In genomic region chr3:14550181-14550580, GRCh38 we compare ENCODE assay signal across 17 cellular contexts. TPM values are rescaled to one million over a fixed set of nuclear protein-coding genes. Genes with fewer than 3 reads are reported as not detected.
DNase-seq lines count a peak whose midpoint lies in the region; ATAC-seq and TF ChIP-seq lines count a peak whose summit lies in the region.
"Had no signal": no experiment of that assay in that cellular context is flagged by ENCODE, and none has a peak within 500 bp of the region (broad histone marks: within the 10 kb centered on the region; RNA-seq: fewer than 3 reads in every experiment).

No MANE protein-coding gene starts in this region.

- H3K4me3 ChIP-seq in osteoblast (ENCODE audit: insufficient read depth, low read length): no peak overlapping the region
- H3K4me3 ChIP-seq: A549; BLaER1 treated with 17β-estradiol and CSF1 and Interleukin-3, amounts not matched to agents 10 nM and 100 nM; GM23338; HAP-1 had no signal

- no peak overlapping the region for H3K27ac Mint-ChIP-seq in chondrocyte (ENCODE audit: unreplicated experiment)
- peak overlapping the region in 1 of 10 donors; percentile 87 for H3K27ac Mint-ChIP-seq in naive thymus-derived CD8-positive, alpha-beta T cell
- H3K27ac Mint-ChIP-seq in activated CD4-positive, alpha-beta T cell treated with anti-CD3 and anti-CD28 coated beads for 36 hours: no peak overlapping the region
- H3K27ac Mint-ChIP-seq: CD4-positive, alpha-beta memory T cell; GM23338; HFFc6 had no signal

- no peaks in the 10 kb centered on the region for H3K36me3 ChIP-seq in osteoblast (ENCODE audit: insufficient read depth, low read length)
- H3K36me3 ChIP-seq: BE2C; BLaER1 treated with 17β-estradiol and CSF1 and Interleukin-3, amounts not matched to agents 10 nM and 100 nM; HAP-1 had no signal

- POLR2A ChIA-PET in naive thymus-derived CD8-positive, alpha-beta T cell (lab: Charles Lee): no interaction called here
- POLR2A ChIA-PET in activated CD4-positive, alpha-beta T cell treated with anti-CD3 and anti-CD28 coated beads for 36 hours (lab: Charles Lee): no interaction called here

- TF ChIP-seq CTCF in chondrocyte (IDR thresholded peaks at IDR 0.05) (no peak), osteoblast (IDR thresholded peaks at IDR 0.05; ENCODE audit: extremely low read depth, low read depth, low read length) (no peak)

- no peak for ATAC-seq in left cardiac atrium
- no peak for ATAC-seq in left ventricle myocardium superior
- no peak for ATAC-seq in naive thymus-derived CD8-positive, alpha-beta T cell
- no peak for ATAC-seq in activated CD4-positive, alpha-beta T cell treated with anti-CD3 and anti-CD28 coated beads for 36 hours
- no peak for ATAC-seq in GM19452 (IDR thresholded peaks at IDR 0.05; ENCODE audit: unreplicated experiment)

- no peaks in the 10 kb centered on the region for H3K9me3 Mint-ChIP-seq in chondrocyte (ENCODE audit: low read depth)
- peaks cover 0 to 6% (median 0%) of the 10 kb centered on the region in 9 donors for H3K9me3 Mint-ChIP-seq in naive thymus-derived CD8-positive, alpha-beta T cell
- H3K9me3 Mint-ChIP-seq in activated CD4-positive, alpha-beta T cell treated with anti-CD3 and anti-CD28 coated beads for 36 hours (ENCODE audit: low read depth): no peaks in the 10 kb centered on the region
- H3K9me3 Mint-ChIP-seq: GM23338, HFFc6 had no signal

- H3K27me3 ChIP-seq in osteoblast (ENCODE audit: insufficient read depth, low read length): peaks cover 36% of the 10 kb centered on the region
- H3K27me3 ChIP-seq: BE2C had no signal

- no peaks in the 10 kb centered on the region for H3K36me3 Mint-ChIP-seq in chondrocyte (ENCODE audit: low read depth)
- no peaks in the 10 kb centered on the region for H3K36me3 Mint-ChIP-seq in naive thymus-derived CD8-positive, alpha-beta T cell
- H3K36me3 Mint-ChIP-seq in activated CD4-positive, alpha-beta T cell treated with anti-CD3 and anti-CD28 coated beads for 36 hours (ENCODE audit: low read depth): no peaks in the 10 kb centered on the region
- H3K36me3 Mint-ChIP-seq: CD4-positive, alpha-beta memory T cell had no signal

- peaks cover 38% of the 10 kb centered on the region for H3K27me3 Mint-ChIP-seq in chondrocyte (ENCODE audit: low read depth)
- peaks cover 17 to 92% (median 54%) of the 10 kb centered on the region in 5 donors for H3K27me3 Mint-ChIP-seq in naive thymus-derived CD8-positive, alpha-beta T cell
- H3K27me3 Mint-ChIP-seq in activated CD4-positive, alpha-beta T cell treated with anti-CD3 and anti-CD28 coated beads for 36 hours: peaks cover 21% of the 10 kb centered on the region

- H3K79me2 ChIP-seq in osteoblast (ENCODE audit: insufficient read depth, low read length): no peaks in the 10 kb centered on the region

- no peaks in the 10 kb centered on the region for H3K9me3 ChIP-seq in osteoblast (ENCODE audit: low read depth, low read length)
- H3K9me3 ChIP-seq: A549; BE2C; BLaER1 treated with 17β-estradiol and CSF1 and Interleukin-3, amounts not matched to agents 10 nM and 100 nM; Caco-2; HAP-1 had no signal

- H3K27ac ChIP-seq in osteoblast (ENCODE audit: low read depth, low read length): no peak overlapping the region
- H3K27ac ChIP-seq: BLaER1 treated with 17β-estradiol and CSF1 and Interleukin-3, amounts not matched to agents 10 nM and 100 nM had no signal

- H3K4me3 Mint-ChIP-seq in chondrocyte (ENCODE audit: unreplicated experiment): no peak overlapping the region
- H3K4me3 Mint-ChIP-seq in naive thymus-derived CD8-positive, alpha-beta T cell: no peak overlapping the region
- no peak overlapping the region for H3K4me3 Mint-ChIP-seq in activated CD4-positive, alpha-beta T cell treated with anti-CD3 and anti-CD28 coated beads for 36 hours
- H3K4me3 Mint-ChIP-seq: CD4-positive, alpha-beta memory T cell; GM23338; HFFc6 had no signal

- no peaks in the 10 kb centered on the region for H3K4me1 Mint-ChIP-seq in chondrocyte (ENCODE audit: low read depth)
- peaks cover 0 to 11% (median 5%) of the 10 kb centered on the region in 4 donors for H3K4me1 Mint-ChIP-seq in naive thymus-derived CD8-positive, alpha-beta T cell
- H3K4me1 Mint-ChIP-seq in activated CD4-positive, alpha-beta T cell treated with anti-CD3 and anti-CD28 coated beads for 36 hours: no peaks in the 10 kb centered on the region

- no peaks in the 10 kb centered on the region for H4K20me1 ChIP-seq in osteoblast (ENCODE audit: insufficient read depth, low read length)

- intact Hi-C loops in left cardiac atrium (cut with DNase I) (no loop called here), left ventricle myocardium superior (cut with micrococcal nuclease) (no loop called here)
- intact Hi-C loops in activated CD4-positive, alpha-beta T cell treated with anti-CD3 and anti-CD28 coated beads for 36 hours (cut with DNase I, micrococcal nuclease): no loop called here

- no peak overlapping the region for H3K4me2 ChIP-seq in osteoblast (ENCODE audit: insufficient read depth, low read length)
- H3K4me2 ChIP-seq: A549; BLaER1 treated with 17β-estradiol and CSF1 and Interleukin-3, amounts not matched to agents 10 nM and 100 nM; GM23338 had no signal

- CTCF ChIA-PET in activated CD4-positive, alpha-beta T cell treated with anti-CD3 and anti-CD28 coated beads for 36 hours (lab: Charles Lee): interaction anchor here (0.7 to 1.9 kb wide), 8 partner anchors 8 to 310 kb away, joined by 3 to 10 read pairs (median 4); partner anchors contain the start of gene GRIP2

- H2AFZ ChIP-seq in osteoblast (ENCODE audit: low read length): no peak overlapping the region
- H2AFZ ChIP-seq: GM23338 had no signal

- peak; percentile 16 for DNase-seq in left cardiac atrium
- no peak for DNase-seq in left ventricle myocardium superior
- peak; percentile 36 for DNase-seq in chondrocyte (ENCODE audit: low spot score)
- peak; percentile 64 for DNase-seq in osteoblast (ENCODE audit: insufficient read length, low spot score, missing footprints)
- DNase-seq in naive thymus-derived CD8-positive, alpha-beta T cell: no peak
- DNase-seq in activated CD4-positive, alpha-beta T cell treated with anti-CD3 and anti-CD28 coated beads for 36 hours: no peak
- DNase-seq: BE2C, Caco-2, DMS153, DND-41 had no signal

- no peaks in the 10 kb centered on the region for H3K4me1 ChIP-seq in osteoblast (ENCODE audit: insufficient read depth, low read length)
- H3K4me1 ChIP-seq: BE2C, HAP-1 had no signal

RNA-seq across cellular contexts. Expression of gene GRIP2, which starts 10.0 kb away (rescaled TPM):
- total RNA-seq in left cardiac atrium (10 to 100 TPM; 18.2 to 19.8 TPM), left ventricle myocardium superior (37.0 TPM), chondrocyte (0.20 to 0.63 TPM in 2 of 3 replicates, not detected in the other), osteoblast (under 0.01 and 1.4 TPM in 2 replicates)
- total RNA-seq in naive thymus-derived CD8-positive, alpha-beta T cell: not detected
- not detected for polyA plus RNA-seq in naive thymus-derived CD8-positive, alpha-beta T cell
- total RNA-seq in activated CD4-positive, alpha-beta T cell treated with anti-CD3 and anti-CD28 coated beads for 36 hours: not detected
- total RNA-seq: CD4-positive, alpha-beta memory T cell had no signal
- polyA plus RNA-seq: CD4-positive, alpha-beta memory T cell had no signal

Comparison
In these comparisons a context has a peak if more than half of its experiments do, and no peak if none do; other contexts are left out.
1. DNase-seq: peak in left cardiac atrium (single experiment), chondrocyte (single experiment) and osteoblast (single experiment); none in left ventricle myocardium superior (single experiment), naive thymus-derived CD8-positive, alpha-beta T cell (0 of 10) and activated CD4-positive, alpha-beta T cell treated with anti-CD3 and anti-CD28 coated beads for 36 hours (single experiment).